ENCODE assay signal across 2 cellular contexts in genomic region chr1:50416553-50417453, GRCh38.
A peak's percentile ranks its signal among the peaks of the same experiment; 100 is the strongest.
TF ChIP-seq lines count a peak whose summit lies in the region.

No MANE protein-coding gene starts in this region.

TF ChIP-seq in SK-N-SH, 30 proteins besides CTCF, POLR2A, EP300 and RAD21:
- TF ChIP-seq EZH2phosphoT487 (IDR thresholded peaks at IDR 0.05; ENCODE audit: borderline replicate concordance, low read depth) (peak; percentile 83; the same call in 1 of the 2 replicates), YY1 (IDR thresholded peaks at IDR 0.05; ENCODE audit: low read depth) (no peak)
TF ChIP-seq in SK-N-SH: peak in this region for 1.

TF ChIP-seq in SK-N-SH treated with all-trans-retinoic acid at 6 μM for 48 hours, 23 proteins besides CTCF, POLR2A, EP300 and RAD21:
- TF ChIP-seq ARNTL (CRISPR knock-in tag; IDR thresholded peaks at IDR 0.05; ENCODE audit: borderline replicate concordance, low read depth) (no peak), SNAI2 (CRISPR knock-in tag; IDR thresholded peaks at IDR 0.05) (no peak), TOX (CRISPR knock-in tag; IDR thresholded peaks at IDR 0.05; ENCODE audit: borderline replicate concordance) (no peak), ZFP30 (CRISPR knock-in tag; IDR thresholded peaks at IDR 0.05) (no peak), BACH2 (CRISPR knock-in tag; IDR thresholded peaks at IDR 0.05; ENCODE audit: borderline replicate concordance) (no peak), POU6F1 (CRISPR knock-in tag; IDR thresholded peaks at IDR 0.05; ENCODE audit: borderline replicate concordance, low read depth) (no peak)
